ENCODE assay signal across 21 cellular contexts in the genomic region with DNA sequence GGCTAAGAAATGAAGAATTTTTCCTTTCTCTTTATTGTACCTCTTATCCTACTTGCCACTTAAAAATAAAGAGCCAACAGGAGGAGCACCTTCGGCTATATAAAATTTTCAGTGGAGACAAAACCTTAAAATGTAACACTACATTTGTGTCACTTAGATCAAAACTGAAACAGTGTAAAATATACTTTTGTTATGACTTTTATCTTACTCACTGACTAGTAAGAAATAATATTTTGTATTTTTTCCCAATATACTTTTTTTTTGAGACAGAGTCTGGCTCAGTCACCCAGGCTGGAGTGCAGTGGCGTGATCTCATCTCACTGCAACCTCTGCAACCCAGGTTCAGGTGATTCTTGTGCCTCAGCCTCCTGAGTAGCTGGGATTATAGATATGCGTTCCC. TPM values are rescaled to one million over a fixed set of nuclear protein-coding genes. Genes with fewer than 3 reads are reported as not detected.
A peak's percentile ranks its signal among the peaks of the same experiment; 100 is the strongest.
DNase-seq lines count a peak whose midpoint lies in the region; ATAC-seq lines count a peak whose summit lies in the region.
"Had no signal": no experiment of that assay in that cellular context is flagged by ENCODE, and none has a peak within 500 bp of the region (broad histone marks: within the 10 kb centered on the region; RNA-seq: fewer than 3 reads in every experiment).

No MANE protein-coding gene starts in this region.

- DNase-seq in activated CD4-positive, CD25-positive, alpha-beta regulatory T cell (lab: John Stamatoyannopoulos, UW), result no peak
- DNase-seq in activated T-cell treated with anti-CD3 and anti-CD28 coated beads, Interleukin-2, amount 50 U/mL, for 24 hours, result no peak
- no peak for DNase-seq in activated T-cell treated with anti-CD3 and anti-CD28 coated beads, Interleukin-2, amount 50 U/mL, for 1 hour
- no peak for DNase-seq in stimulated activated naive CD8-positive, alpha-beta T cell treated with anti-CD3 and anti-CD28 coated beads, Interleukin-15, amount 100 ng/mL, for 72 hours
- DNase-seq in stimulated activated naive CD8-positive, alpha-beta T cell treated with anti-CD3 and anti-CD28 coated beads, Interleukin-15, Interleukin-2, amounts not matched to agents 100 U/mL and 50 U/mL, for 24 hours, result no peak
- DNase-seq in activated T-helper 1 cell treated with anti-CD3 and anti-CD28 coated beads, Interleukin-12 subunit alpha, Interleukin-12 subunit beta, Interleukin-2, Interleukin-4 antibody, amounts not matched to agents 30 ng/mL and 10 ng/mL and 1 ng/mL, durations not matched to agents 14 hours and 24 hours and 36 hours (ENCODE audit: low spot score), result no peak
- DNase-seq in CD1c-positive myeloid dendritic cell (ENCODE audit: extremely low spot score), result no peak
- DNase-seq: Calu3; DMS79 treated with DMSO at 0.1 percent for 48 hours; HCEC 1CT; MM.1S; NCI-H2029; NCI-H446 treated with DMSO at 0.1 percent for 48 hours; NCI-H526; NCI-H82; NK-92 treated with Interleukin-12 subunit alpha and Interleukin-12 subunit beta, amount 100 ng/mL, for 24 hours; PC-3 had no signal

- peak; percentile 24 to 32 for ATAC-seq in activated CD4-positive, CD25-positive, alpha-beta regulatory T cell treated with anti-CD3 and anti-CD28 coated beads, Interleukin-2, amount 50 U/mL, for 24 hours
- ATAC-seq in stimulated activated naive CD8-positive, alpha-beta T cell treated with anti-CD3 and anti-CD28 coated beads, Interleukin-15, amount 100 ng/mL, for 72 hours, result no peak
- ATAC-seq in stimulated activated naive CD8-positive, alpha-beta T cell treated with anti-CD3 and anti-CD28 coated beads, Interleukin-15, Interleukin-2, amounts not matched to agents 100 U/mL and 50 U/mL, for 24 hours, result no peak
- ATAC-seq: PC-3 had no signal

- H3K4me1 Mint-ChIP-seq in activated T-cell treated with anti-CD3 and anti-CD28 coated beads, Interleukin-2, amount 50 U/mL, for 24 hours (ENCODE audit: low read depth), result peaks cover 26% of the 10 kb centered on the region
- H3K4me1 Mint-ChIP-seq in stimulated activated naive CD8-positive, alpha-beta T cell treated with anti-CD3 and anti-CD28 coated beads, Interleukin-15, amount 100 ng/mL, for 72 hours, result peaks cover 15% of the 10 kb centered on the region
- H3K4me1 Mint-ChIP-seq in activated T-helper 1 cell treated with anti-CD3 and anti-CD28 coated beads, Interleukin-12 subunit alpha, Interleukin-12 subunit beta, Interleukin-2, Interleukin-4 antibody, amounts not matched to agents 30 ng/mL and 10 ng/mL and 1 ng/mL, durations not matched to agents 14 hours and 24 hours and 36 hours (ENCODE audit: low read depth), result peaks cover 20% of the 10 kb centered on the region
- H3K4me1 Mint-ChIP-seq: B cell had no signal

- intact Hi-C loops in activated T-helper 1 cell treated with anti-CD3 and anti-CD28 coated beads, Interleukin-12 subunit alpha, Interleukin-12 subunit beta, Interleukin-2, Interleukin-4 antibody, amounts not matched to agents 30 ng/mL and 10 ng/mL and 1 ng/mL, durations not matched to agents 14 hours and 24 hours and 36 hours (cut with micrococcal nuclease), result loop anchor here (5.0 kb wide), 2 partner anchors 51 to 141 kb away; a partner anchor contains a TSS

- peak overlapping the region; percentile 82 for H3K27ac Mint-ChIP-seq in activated T-cell treated with anti-CD3 and anti-CD28 coated beads, Interleukin-2, amount 50 U/mL, for 24 hours
- peak overlapping the region; percentile 52 to 92 for H3K27ac Mint-ChIP-seq in stimulated activated naive CD8-positive, alpha-beta T cell treated with anti-CD3 and anti-CD28 coated beads, Interleukin-15, amount 100 ng/mL, for 72 hours
- no peak overlapping the region for H3K27ac Mint-ChIP-seq in activated T-helper 1 cell treated with anti-CD3 and anti-CD28 coated beads, Interleukin-12 subunit alpha, Interleukin-12 subunit beta, Interleukin-2, Interleukin-4 antibody, amounts not matched to agents 30 ng/mL and 10 ng/mL and 1 ng/mL, durations not matched to agents 14 hours and 24 hours and 36 hours
- H3K27ac Mint-ChIP-seq: B cell, IgD-negative memory B cell had no signal

- H3K4me3 Mint-ChIP-seq in activated T-cell treated with anti-CD3 and anti-CD28 coated beads, Interleukin-2, amount 50 U/mL, for 24 hours, result no peak overlapping the region
- H3K4me3 Mint-ChIP-seq in stimulated activated naive CD8-positive, alpha-beta T cell treated with anti-CD3 and anti-CD28 coated beads, Interleukin-15, amount 100 ng/mL, for 72 hours, result no peak overlapping the region
- no peak overlapping the region for H3K4me3 Mint-ChIP-seq in activated T-helper 1 cell treated with anti-CD3 and anti-CD28 coated beads, Interleukin-12 subunit alpha, Interleukin-12 subunit beta, Interleukin-2, Interleukin-4 antibody, amounts not matched to agents 30 ng/mL and 10 ng/mL and 1 ng/mL, durations not matched to agents 14 hours and 24 hours and 36 hours
- H3K4me3 Mint-ChIP-seq: B cell, IgD-negative memory B cell had no signal

- H3K9me3 Mint-ChIP-seq in activated T-cell treated with anti-CD3 and anti-CD28 coated beads, Interleukin-2, amount 50 U/mL, for 24 hours, result no peaks in the 10 kb centered on the region
- H3K9me3 Mint-ChIP-seq in stimulated activated naive CD8-positive, alpha-beta T cell treated with anti-CD3 and anti-CD28 coated beads, Interleukin-15, amount 100 ng/mL, for 72 hours, result no peaks in the 10 kb centered on the region
- no peaks in the 10 kb centered on the region for H3K9me3 Mint-ChIP-seq in activated T-helper 1 cell treated with anti-CD3 and anti-CD28 coated beads, Interleukin-12 subunit alpha, Interleukin-12 subunit beta, Interleukin-2, Interleukin-4 antibody, amounts not matched to agents 30 ng/mL and 10 ng/mL and 1 ng/mL, durations not matched to agents 14 hours and 24 hours and 36 hours
- H3K9me3 Mint-ChIP-seq: IgD-negative memory B cell had no signal

- H3K27me3 Mint-ChIP-seq in activated T-cell treated with anti-CD3 and anti-CD28 coated beads, Interleukin-2, amount 50 U/mL, for 24 hours, result no peaks in the 10 kb centered on the region
- H3K27me3 Mint-ChIP-seq in stimulated activated naive CD8-positive, alpha-beta T cell treated with anti-CD3 and anti-CD28 coated beads, Interleukin-15, amount 100 ng/mL, for 72 hours, result no peaks in the 10 kb centered on the region
- H3K27me3 Mint-ChIP-seq in activated T-helper 1 cell treated with anti-CD3 and anti-CD28 coated beads, Interleukin-12 subunit alpha, Interleukin-12 subunit beta, Interleukin-2, Interleukin-4 antibody, amounts not matched to agents 30 ng/mL and 10 ng/mL and 1 ng/mL, durations not matched to agents 14 hours and 24 hours and 36 hours (ENCODE audit: insufficient read depth), result no peaks in the 10 kb centered on the region
- H3K27me3 Mint-ChIP-seq: B cell, IgD-negative memory B cell had no signal

- H3K36me3 Mint-ChIP-seq in activated T-cell treated with anti-CD3 and anti-CD28 coated beads, Interleukin-2, amount 50 U/mL, for 24 hours (ENCODE audit: low read depth), result peaks cover 75% of the 10 kb centered on the region
- H3K36me3 Mint-ChIP-seq in activated T-helper 1 cell treated with anti-CD3 and anti-CD28 coated beads, Interleukin-12 subunit alpha, Interleukin-12 subunit beta, Interleukin-2, Interleukin-4 antibody, amounts not matched to agents 30 ng/mL and 10 ng/mL and 1 ng/mL, durations not matched to agents 14 hours and 24 hours and 36 hours (ENCODE audit: low read depth), result peaks cover 40% of the 10 kb centered on the region

RNA-seq across cellular contexts. Expression of a gene that starts 28.3 kb away (rescaled TPM):
- not detected in 2 replicates for total RNA-seq in activated T-helper 1 cell treated with anti-CD3 and anti-CD28 coated beads, Interleukin-12 subunit alpha, Interleukin-12 subunit beta, Interleukin-2, Interleukin-4 antibody, amounts not matched to agents 30 ng/mL and 10 ng/mL and 1 ng/mL, durations not matched to agents 14 hours and 24 hours and 36 hours
- total RNA-seq: B cell, Calu3, H1, PC-3 had no signal

RNA-seq across cellular contexts. Expression of a gene that starts 50.9 kb away (rescaled TPM):
- 71.1 and 74.6 TPM in 2 replicates for total RNA-seq in activated T-helper 1 cell treated with anti-CD3 and anti-CD28 coated beads, Interleukin-12 subunit alpha, Interleukin-12 subunit beta, Interleukin-2, Interleukin-4 antibody, amounts not matched to agents 30 ng/mL and 10 ng/mL and 1 ng/mL, durations not matched to agents 14 hours and 24 hours and 36 hours

Comparison
In these comparisons a context has a peak if more than half of its experiments do, and no peak if none do; other contexts are left out.
1. ATAC-seq: peak in activated CD4-positive, CD25-positive, alpha-beta regulatory T cell treated with anti-CD3 and anti-CD28 coated beads, Interleukin-2, amount 50 U/mL, for 24 hours (2 of 2); none in stimulated activated naive CD8-positive, alpha-beta T cell treated with anti-CD3 and anti-CD28 coated beads, Interleukin-15, amount 100 ng/mL, for 72 hours (single experiment) and stimulated activated naive CD8-positive, alpha-beta T cell treated with anti-CD3 and anti-CD28 coated beads, Interleukin-15, Interleukin-2, amounts not matched to agents 100 U/mL and 50 U/mL, for 24 hours (single experiment).